ENCODE assay signal across 9 cellular contexts in genomic region chr17:39867084-39867890, GRCh38. TPM values are rescaled to one million over a fixed set of nuclear protein-coding genes. Genes with fewer than 3 reads are reported as not detected.
DNase-seq lines count a peak whose midpoint lies in the region; ATAC-seq and TF ChIP-seq lines count a peak whose summit lies in the region.
"Had no signal": no experiment of that assay in that cellular context is flagged by ENCODE, and none has a peak within 500 bp of the region (broad histone marks: within the 10 kb centered on the region; RNA-seq: fewer than 3 reads in every experiment).

No MANE protein-coding gene starts in this region.

- intact Hi-C loops in Calu3 (cut with micrococcal nuclease; ENCODE audit: unreplicated experiment) (no loop called here), dorsolateral prefrontal cortex (cut with DNase I) (no loop called here)

- ATAC-seq in GM21717 (IDR thresholded peaks at IDR 0.05; ENCODE audit: unreplicated experiment), result peak; percentile 41

- peaks cover 4% of the 10 kb centered on the region for H3K9me3 Mint-ChIP-seq in Calu3 (ENCODE audit: low read depth, unreplicated experiment)

- no peaks in the 10 kb centered on the region for H3K36me3 ChIP-seq in effector memory CD4-positive, alpha-beta T cell (ENCODE audit: control insufficient read depth, insufficient read depth, low read length)

- H3K27ac Mint-ChIP-seq in Calu3 (ENCODE audit: unreplicated experiment), result no peak overlapping the region

- peaks cover 11% of the 10 kb centered on the region for H3K4me1 ChIP-seq in effector memory CD4-positive, alpha-beta T cell (ENCODE audit: control insufficient read depth, insufficient read depth, low read length, poor library complexity, severe bottlenecking)

- H3K4me1 Mint-ChIP-seq in Calu3 (ENCODE audit: low read depth, unreplicated experiment), result peaks cover 38% of the 10 kb centered on the region

- H3K4me3 ChIP-seq in effector memory CD4-positive, alpha-beta T cell (ENCODE audit: insufficient read depth, low read depth, low read length, poor library complexity, severe bottlenecking), result peak overlapping the region; percentile 23
- H3K4me3 ChIP-seq in dorsolateral prefrontal cortex, result no peak overlapping the region

- H3K36me3 Mint-ChIP-seq in Calu3 (ENCODE audit: insufficient read depth, unreplicated experiment), result peaks cover 20% of the 10 kb centered on the region

- DNase-seq in Calu3 (peak; percentile 73), T follicular helper cell (ENCODE audit: low read depth) (peak; percentile 59), dorsolateral prefrontal cortex (no peak), amniotic stem cell (lab: John Stamatoyannopoulos, UW) (no peak), NCI-H1048 (lab: John Stamatoyannopoulos, UW) (no peak), hepatic stellate cell (ENCODE audit: low spot score) (no peak)
- peak in 2 of 3 donors; percentile 58 to 64 for DNase-seq in effector memory CD4-positive, alpha-beta T cell

- TSS peak; percentile 100 for BruUV-seq in Calu3 (replicated peaks; lab: Mats Ljungman, UMichigan)

- TF ChIP-seq CTCF in Calu3 (IDR thresholded peaks at IDR 0.05; ENCODE audit: unreplicated experiment) (no peak), dorsolateral prefrontal cortex (IDR thresholded peaks at IDR 0.05 in 54 of 56, conservative IDR thresholded peaks at IDR 0.05 in 2 of 56; ENCODE audit: low read depth in 1 of 56, partially characterized antibody in 56 of 56) (no peak)

- H3K27me3 ChIP-seq in effector memory CD4-positive, alpha-beta T cell (replicated peaks; ENCODE audit: control insufficient read depth, insufficient read depth, low read length, poor library complexity, severe bottlenecking), result no peaks in the 10 kb centered on the region
- peaks cover 0 to 81% (median 54%) of the 10 kb centered on the region in 45 donors for H3K27me3 ChIP-seq in dorsolateral prefrontal cortex

- CTCF ChIA-PET in Calu3 (lab: Charles Lee), result interaction anchor here (0.6 to 8.4 kb wide), 14 partner anchors 11 to 246 kb away, joined by 3 to 79 read pairs (median 4); partner anchors contain the start of genes LRRC3C, ORMDL3 and PSMD3

- H3K9me3 ChIP-seq in effector memory CD4-positive, alpha-beta T cell (ENCODE audit: control insufficient read depth, low read length), result no peaks in the 10 kb centered on the region

- H3K4me3 Mint-ChIP-seq in Calu3 (ENCODE audit: low read depth, unreplicated experiment), result no peak overlapping the region

- peak overlapping the region; percentile 83 for H3K27ac ChIP-seq in effector memory CD4-positive, alpha-beta T cell (ENCODE audit: insufficient read depth, low read length, poor library complexity, severe bottlenecking)
- H3K27ac ChIP-seq in dorsolateral prefrontal cortex, result no peak overlapping the region
- H3K27ac ChIP-seq: C4-2B had no signal

- peaks cover 53% of the 10 kb centered on the region for H3K27me3 Mint-ChIP-seq in Calu3 (ENCODE audit: unreplicated experiment)

RNA-seq across cellular contexts. Expression of gene ZPBP2, which starts 0.7 kb away (rescaled TPM):
- not detected in 2 replicates for total RNA-seq in Calu3 (2022)
- total RNA-seq in dorsolateral prefrontal cortex, result not detected

RNA-seq across cellular contexts. Expression of gene IKZF3, which starts 3.2 kb away (rescaled TPM):
- total RNA-seq in Calu3 (2022) (30.9 and 41.0 TPM in 2 replicates), dorsolateral prefrontal cortex (1 to 10 TPM in 85 of 120 experiments, under 1 TPM in 35; 0.35 to 5.2 (median 1.4) TPM)

RNA-seq across cellular contexts. Expression of gene GSDMB, which starts 51.1 kb away (rescaled TPM):
- total RNA-seq in Calu3 (2022), result 711 and 1,257 TPM in 2 replicates
- 10 to 100 TPM in 118 of 120 experiments, 1 to 10 TPM in 2; 8.8 to 58.3 (median 24.9) TPM for total RNA-seq in dorsolateral prefrontal cortex

Comparison
In these comparisons a context has a peak if more than half of its experiments do, and no peak if none do; other contexts are left out.
1. DNase-seq: peak in Calu3 (single experiment), T follicular helper cell (single experiment) and effector memory CD4-positive, alpha-beta T cell (2 of 3); none in dorsolateral prefrontal cortex (0 of 10), amniotic stem cell (single experiment), NCI-H1048 (single experiment) and hepatic stellate cell (single experiment).
2. RNA of gene GSDMB, which starts 51.1 kb away (total RNA-seq): 711 to 1,257 TPM in Calu3; 8.8 to 58.3 TPM in dorsolateral prefrontal cortex; every median in the first group is over 10 times any median in the second.